ENCODE assay signal across 1 cellular context in genomic region chr9:27088981-27089380, GRCh38.
TF ChIP-seq lines count a peak whose summit lies in the region.

No MANE protein-coding gene starts in this region.

TF ChIP-seq in SK-N-SH, 30 proteins besides CTCF, POLR2A, EP300 and RAD21:
- TF ChIP-seq RXRA (IDR thresholded peaks at IDR 0.05; ENCODE audit: borderline replicate concordance, low read depth), result no peak
- TF ChIP-seq RFX5 (IDR thresholded peaks at IDR 0.05; ENCODE audit: low read length), result no peak
- no peak for TF ChIP-seq TEAD4 (IDR thresholded peaks at IDR 0.05; ENCODE audit: borderline replicate concordance, insufficient read depth)
- 0 out of 2 replicates have a peak, but pooled peaks have one; percentile 7 for TF ChIP-seq TCF12 (IDR thresholded peaks at IDR 0.05)
- TF ChIP-seq EZH2phosphoT487 (IDR thresholded peaks at IDR 0.05; ENCODE audit: borderline replicate concordance, low read depth), result no peak
- TF ChIP-seq, protein P1, sequence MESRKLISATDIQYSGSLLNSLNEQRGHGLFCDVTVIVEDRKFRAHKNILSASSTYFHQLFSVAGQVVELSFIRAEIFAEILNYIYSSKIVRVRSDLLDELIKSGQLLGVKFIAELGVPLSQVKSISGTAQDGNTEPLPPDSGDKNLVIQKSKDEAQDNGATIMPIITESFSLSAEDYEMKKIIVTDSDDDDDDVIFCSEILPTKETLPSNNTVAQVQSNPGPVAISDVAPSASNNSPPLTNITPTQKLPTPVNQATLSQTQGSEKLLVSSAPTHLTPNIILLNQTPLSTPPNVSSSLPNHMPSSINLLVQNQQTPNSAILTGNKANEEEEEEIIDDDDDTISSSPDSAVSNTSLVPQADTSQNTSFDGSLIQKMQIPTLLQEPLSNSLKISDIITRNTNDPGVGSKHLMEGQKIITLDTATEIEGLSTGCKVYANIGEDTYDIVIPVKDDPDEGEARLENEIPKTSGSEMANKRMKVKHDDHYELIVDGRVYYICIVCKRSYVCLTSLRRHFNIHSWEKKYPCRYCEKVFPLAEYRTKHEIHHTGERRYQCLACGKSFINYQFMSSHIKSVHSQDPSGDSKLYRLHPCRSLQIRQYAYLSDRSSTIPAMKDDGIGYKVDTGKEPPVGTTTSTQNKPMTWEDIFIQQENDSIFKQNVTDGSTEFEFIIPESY (IDR thresholded peaks at IDR 0.05; ENCODE audit: borderline replicate concordance, low read depth), result no peak
- no peak for TF ChIP-seq GATA2 (CRISPR knock-in tag; IDR thresholded peaks at IDR 0.05)
- TF ChIP-seq POLR2AphosphoS5 (IDR thresholded peaks at IDR 0.05; ENCODE audit: low read depth, low read length), result no peak
- peak; percentile 28; the same call in 1 of the 2 replicates for TF ChIP-seq FOSL2 (IDR thresholded peaks at IDR 0.05; ENCODE audit: borderline replicate concordance, low read depth)
TF ChIP-seq in SK-N-SH: peak in this region for 2.
